Comparison of ENCODE assay signal across 22 cellular contexts in the genomic region with DNA sequence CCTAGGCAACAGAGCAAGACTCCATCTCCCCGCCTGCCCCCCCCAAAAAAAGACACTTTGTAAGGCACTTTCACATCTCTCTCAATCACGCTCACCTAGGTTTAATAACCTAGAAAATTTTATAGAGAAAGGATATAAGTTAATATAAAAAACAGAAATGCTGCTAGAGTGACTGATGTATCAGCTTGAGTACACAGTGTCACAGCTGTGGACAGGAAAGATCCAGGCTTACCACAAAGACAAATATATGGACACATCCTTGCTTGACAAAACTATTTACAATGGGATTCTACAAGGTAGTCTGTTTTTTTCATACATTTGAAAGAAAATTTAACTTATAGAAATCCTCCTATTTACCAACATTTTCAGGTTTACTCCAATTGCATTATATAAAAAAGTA.
"Had no signal": no experiment of that assay in that cellular context is flagged by ENCODE, and none has a peak within 500 bp of the region (broad histone marks: within the 10 kb centered on the region; RNA-seq: fewer than 3 reads in every experiment).

No MANE protein-coding gene starts in this region.

- H3K36me3 Mint-ChIP-seq: mesothelial cell of epicardium had no signal

- H3K9me3 Mint-ChIP-seq: dendritic cell treated with granulocyte-macrophage colony-stimulating factor and Interleukin-4, amounts not matched to agents 40 ng/mL and 50 ng/mL, for 4 days; effector memory CD8-positive, alpha-beta T cell; endodermal cell; mesothelial cell of epicardium had no signal

- H3K36me3 ChIP-seq: colonic mucosa, esophagus squamous epithelium, gastrocnemius medialis, heart right ventricle, left lung, lower lobe of right lung had no signal

- H3K4me1 ChIP-seq: colonic mucosa had no signal

- H3K4me3 Mint-ChIP-seq: dendritic cell treated with granulocyte-macrophage colony-stimulating factor and Interleukin-4, amounts not matched to agents 40 ng/mL and 50 ng/mL, for 4 days; effector memory CD8-positive, alpha-beta T cell; endodermal cell; mesothelial cell of epicardium had no signal

- H3K9me3 ChIP-seq: colonic mucosa, esophagus squamous epithelium, gastrocnemius medialis, heart right ventricle, left lung, lower lobe of right lung, mucosa of descending colon had no signal

- H3K27me3 ChIP-seq: colonic mucosa, esophagus squamous epithelium, gastrocnemius medialis, heart right ventricle had no signal

- H3K4me3 ChIP-seq: colonic mucosa, esophagus squamous epithelium, gastrocnemius medialis, heart right ventricle, left lung, lower lobe of right lung, mucosa of descending colon had no signal

- DNase-seq: colonic mucosa; cortex of kidney; effector CD8-positive, alpha-beta T cell; effector memory CD8-positive, alpha-beta T cell; endodermal cell; erythroblast; esophagus squamous epithelium; foreskin fibroblast; foreskin melanocyte; gastrocnemius medialis; glutamatergic neuron; heart right ventricle; left cardiac atrium; left lung; left ventricle myocardium superior; lower lobe of right lung; mesenchymal stem cell; mucosa of descending colon had no signal

- H3K27ac Mint-ChIP-seq: dendritic cell treated with granulocyte-macrophage colony-stimulating factor and Interleukin-4, amounts not matched to agents 40 ng/mL and 50 ng/mL, for 4 days; effector memory CD8-positive, alpha-beta T cell; endodermal cell; mesothelial cell of epicardium had no signal

- H3K27ac ChIP-seq: colonic mucosa, epithelial cell of prostate, esophagus squamous epithelium, gastrocnemius medialis, heart right ventricle, left lung, lower lobe of right lung had no signal

- ATAC-seq: effector memory CD8-positive, alpha-beta T cell; esophagus mucosa; gastrocnemius medialis; heart right ventricle; left cardiac atrium; left lung; left ventricle myocardium superior; lower lobe of right lung; mucosa of descending colon had no signal
